ENCODE assay signal across 20 cellular contexts in the genomic region with DNA sequence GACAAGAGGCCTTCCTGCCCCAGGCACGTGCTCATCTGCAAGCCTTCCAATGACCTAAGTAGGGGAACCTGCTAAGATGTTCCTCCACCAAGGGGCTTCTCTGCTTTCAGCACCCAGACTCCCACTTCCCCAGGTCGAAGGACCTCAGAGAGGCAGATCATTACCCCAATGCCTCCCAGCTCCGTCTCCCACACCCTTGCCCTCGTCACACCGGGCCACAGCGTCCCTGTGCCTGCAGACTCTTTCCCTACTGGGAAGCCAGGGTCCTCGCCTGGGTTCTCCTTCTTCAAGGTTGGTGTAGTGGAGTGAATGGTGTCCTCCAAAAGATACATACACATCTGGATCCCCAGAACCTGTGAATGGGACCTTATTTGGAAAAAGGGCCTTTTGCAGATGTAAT.
DNase-seq lines count a peak whose midpoint lies in the region; ATAC-seq and TF ChIP-seq lines count a peak whose summit lies in the region.
"Had no signal": no experiment of that assay in that cellular context is flagged by ENCODE, and none has a peak within 500 bp of the region (broad histone marks: within the 10 kb centered on the region; RNA-seq: fewer than 3 reads in every experiment).

No MANE protein-coding gene starts in this region.

- no peaks in the 10 kb centered on the region for H3K9me3 Mint-ChIP-seq in chondrocyte (ENCODE audit: low read depth)
- H3K9me3 Mint-ChIP-seq in neural crest cell = no peaks in the 10 kb centered on the region
- H3K9me3 Mint-ChIP-seq: CD8-positive, alpha-beta T cell; HFFc6 had no signal

- no peak overlapping the region for H3K4me3 Mint-ChIP-seq in chondrocyte (ENCODE audit: unreplicated experiment)
- no peak overlapping the region for H3K4me3 Mint-ChIP-seq in neural crest cell
- H3K4me3 Mint-ChIP-seq: B cell; CD4-positive, CD25-positive, alpha-beta regulatory T cell; CD8-positive, alpha-beta T cell; HFFc6 had no signal

- no peaks in the 10 kb centered on the region for H3K27me3 Mint-ChIP-seq in chondrocyte (ENCODE audit: low read depth)
- H3K27me3 Mint-ChIP-seq in neural crest cell (ENCODE audit: low read depth) = no peaks in the 10 kb centered on the region

- no TSS peak for BruUV-seq in A673 (replicated peaks; lab: Mats Ljungman, UMichigan)

- intact Hi-C loops in spleen (cut with DNase I; ENCODE audit: low total_unique reads) (no loop called here), A673 (cut with micrococcal nuclease; ENCODE audit: unreplicated experiment) (no loop called here)

- no peaks in the 10 kb centered on the region for H3K36me3 Mint-ChIP-seq in chondrocyte (ENCODE audit: low read depth)
- H3K36me3 Mint-ChIP-seq in neural crest cell (ENCODE audit: low read depth) = no peaks in the 10 kb centered on the region
- H3K36me3 Mint-ChIP-seq: CD4-positive, CD25-positive, alpha-beta regulatory T cell; CD8-positive, alpha-beta T cell had no signal

- H3K27ac Mint-ChIP-seq in chondrocyte (ENCODE audit: unreplicated experiment) (no peak overlapping the region), neural crest cell (ENCODE audit: unreplicated experiment) (peak overlapping the region; percentile 35)
- H3K27ac Mint-ChIP-seq: B cell; CD4-positive, CD25-positive, alpha-beta regulatory T cell; CD8-positive, alpha-beta T cell; HFFc6 had no signal

- no peak overlapping the region for H3K27ac ChIP-seq in spleen
- H3K27ac ChIP-seq in A673 (ENCODE audit: low read depth, low read length, poor library complexity, severe bottlenecking) = no peak overlapping the region
- H3K27ac ChIP-seq: BLaER1, C4-2B had no signal

- WGBS in spleen, 5 donors = 87 to 95% (median 88%) methylated on average over 7 of the region's 7 CpGs

- no peaks in the 10 kb centered on the region for H3K9me3 ChIP-seq in spleen
- H3K9me3 ChIP-seq in A673 (ENCODE audit: low read depth, low read length, poor library complexity, severe bottlenecking) = no peaks in the 10 kb centered on the region
- H3K9me3 ChIP-seq: BLaER1, Caco-2, HAP-1 had no signal

- ATAC-seq in GM18867 (IDR thresholded peaks at IDR 0.05; ENCODE audit: unreplicated experiment) = no peak
- ATAC-seq: CD8-positive, alpha-beta T cell had no signal

- H3K36me3 ChIP-seq in spleen = no peaks in the 10 kb centered on the region
- no peaks in the 10 kb centered on the region for H3K36me3 ChIP-seq in A673 (ENCODE audit: insufficient read depth, low read length, poor library complexity, severe bottlenecking)
- H3K36me3 ChIP-seq: BLaER1, HAP-1 had no signal

- TF ChIP-seq POLR2A in spleen (IDR thresholded peaks at IDR 0.05) = no peak

- TF ChIP-seq CTCF in chondrocyte (IDR thresholded peaks at IDR 0.05) = no peak
- TF ChIP-seq CTCF in neural crest cell (conservative IDR thresholded peaks at IDR 0.05) = no peak
- TF ChIP-seq CTCF in spleen (IDR thresholded peaks at IDR 0.05 in 8 of 11, conservative IDR thresholded peaks at IDR 0.05 in 3 of 11) = no peak
- no peak for TF ChIP-seq CTCF in A673 (conservative IDR thresholded peaks at IDR 0.05; ENCODE audit: low read depth, low read length)

- H3K4me3 ChIP-seq in spleen (no peak overlapping the region), A673 (ENCODE audit: low read depth, low read length, poor library complexity, severe bottlenecking) (no peak overlapping the region)
- H3K4me3 ChIP-seq: BLaER1, HAP-1 had no signal

- no peaks in the 10 kb centered on the region for H3K4me1 Mint-ChIP-seq in chondrocyte (ENCODE audit: low read depth)
- H3K4me1 Mint-ChIP-seq in neural crest cell = no peaks in the 10 kb centered on the region
- H3K4me1 Mint-ChIP-seq: B cell; CD4-positive, CD25-positive, alpha-beta regulatory T cell had no signal

- DNase-seq in SK-N-DZ (ENCODE audit: low spot score) = peak; percentile 3
- DNase-seq in chondrocyte (ENCODE audit: low spot score) = peak; percentile 77
- DNase-seq in neural crest cell (ENCODE audit: low read depth, low spot score) = no peak
- DNase-seq in spleen = peak; percentile 41
- DNase-seq in NCI-H526 treated with DMSO at 0.1 percent for 48 hours (lab: John Stamatoyannopoulos, UW) = no peak
- no peak for DNase-seq in A673 (ENCODE audit: low spot score)
- no peak for DNase-seq in inferior parietal cortex (ENCODE audit: extremely low spot score)
- DNase-seq: Caco-2; CD4-positive, CD25-positive, alpha-beta regulatory T cell; CD8-positive, alpha-beta T cell; DMS 273 treated with DMSO at 0.1 percent for 48 hours; DMS79 treated with DMSO at 0.1 percent for 48 hours; GF-D8; GOT3; HFFc6 had no signal

- POLR2A ChIA-PET in A673 (lab: Charles Lee; ENCODE audit: low non-redundant PET) = no interaction called here

- H3K4me1 ChIP-seq in spleen (peaks cover 0 to 4% (median 0%) of the 10 kb centered on the region in 6 donors), A673 (ENCODE audit: insufficient read depth, low read length, poor library complexity, severe bottlenecking) (no peaks in the 10 kb centered on the region)
- H3K4me1 ChIP-seq: Caco-2, HAP-1 had no signal

- CTCF ChIA-PET in A673 (lab: Charles Lee) = no interaction called here

- H3K27me3 ChIP-seq in spleen (replicated peaks in 1 of 7) = no peaks in the 10 kb centered on the region
- H3K27me3 ChIP-seq in A673 (replicated peaks; ENCODE audit: insufficient read depth, low read depth, low read length, poor library complexity) = no peaks in the 10 kb centered on the region
- H3K27me3 ChIP-seq: BLaER1 had no signal

Comparison
In these comparisons a context has a peak if more than half of its experiments do, and no peak if none do; other contexts are left out.
1. DNase-seq: peak in SK-N-DZ (single experiment), chondrocyte (single experiment) and spleen (single experiment); none in neural crest cell (single experiment), NCI-H526 treated with DMSO at 0.1 percent for 48 hours (single experiment), A673 (single experiment) and inferior parietal cortex (single experiment).